Comparison of ENCODE assay signal across 14 cellular contexts in genomic region chr15:36172970-36173369, GRCh38.
"Had no signal": no experiment of that assay in that cellular context is flagged by ENCODE, and none has a peak within 500 bp of the region (broad histone marks: within the 10 kb centered on the region; RNA-seq: fewer than 3 reads in every experiment).

No MANE protein-coding gene starts in this region.

- DNase-seq: effector CD4-positive, alpha-beta T cell; endodermal cell; heart right ventricle; hypothalamus; kidney glomerular epithelial cell; naive thymus-derived CD4-positive, alpha-beta T cell; posterior cingulate gyrus; sigmoid colon; stimulated activated CD4-positive, alpha-beta T cell treated with anti-CD3 and anti-CD28 coated beads, Interleukin-2, amount 100 ng/mL, for 48 hours; stimulated activated naive CD4-positive, alpha-beta T cell treated with Interleukin-2 at 50 U/mL for 16 hours; trophoblast cell had no signal

- H3K36me3 ChIP-seq: heart right ventricle, neutrophil, right atrium auricular region, sigmoid colon had no signal

- H3K4me3 ChIP-seq: heart right ventricle, right atrium auricular region, sigmoid colon, smooth muscle cell had no signal

- H3K9me3 ChIP-seq: heart right ventricle, neutrophil, right atrium auricular region, sigmoid colon had no signal

- H3K27ac ChIP-seq: heart right ventricle, neutrophil, right atrium auricular region, sigmoid colon had no signal
